ENCODE assay signal across 14 cellular contexts in the genomic region with DNA sequence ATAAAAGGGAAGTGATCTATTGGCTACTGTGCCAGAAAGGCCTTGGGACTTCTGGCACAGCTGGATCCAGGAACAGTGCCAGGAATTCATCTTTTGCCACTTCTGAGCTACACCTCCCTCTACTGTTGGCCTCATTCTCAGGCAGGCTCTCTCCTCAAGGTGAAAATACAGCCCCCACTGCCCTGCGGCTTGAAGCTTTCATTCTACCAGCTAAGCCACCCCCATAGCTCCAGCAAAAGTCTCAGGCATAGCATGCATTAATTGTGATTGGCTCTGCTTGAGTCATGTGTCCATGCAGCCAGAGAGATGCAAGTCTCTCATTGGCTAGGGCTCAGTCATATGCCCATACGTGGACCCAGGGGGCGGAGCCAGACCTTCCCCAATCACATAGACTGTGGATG.
DNase-seq lines count a peak whose midpoint lies in the region; ATAC-seq and TF ChIP-seq lines count a peak whose summit lies in the region.
"Had no signal": no experiment of that assay in that cellular context is flagged by ENCODE, and none has a peak within 500 bp of the region (broad histone marks: within the 10 kb centered on the region; RNA-seq: fewer than 3 reads in every experiment).

No MANE protein-coding gene starts in this region.

- DNase-seq in DMS79 (lab: John Stamatoyannopoulos, UW): peak; percentile 80
- no peak for DNase-seq in DMS79 treated with DMSO at 0.1 percent for 48 hours (lab: John Stamatoyannopoulos, UW)
- peak; percentile 65 for DNase-seq in NCI-H2107 treated with DMSO at 0.1 percent for 48 hours (lab: John Stamatoyannopoulos, UW; ENCODE audit: unreplicated experiment)
- DNase-seq in breast epithelium (ENCODE audit: low spot score in 2 of 2): peak; percentile 36 to 49
- DNase-seq in omental fat pad (ENCODE audit: low spot score): peak; percentile 10
- no peak for DNase-seq in stimulated activated effector memory CD8-positive, alpha-beta T cell treated with anti-CD3 and anti-CD28 coated beads, Interleukin-12 subunit alpha, Interleukin-12 subunit beta, amount 100 ng/mL, for 72 hours (ENCODE audit: low spot score in 2 of 2)
- no peak for DNase-seq in activated T-cell treated with anti-CD3 and anti-CD28 coated beads, Interleukin-2, amount 50 U/mL, for 48 hours
- DNase-seq: 8988T, activated gamma-delta T cell treated with Interleukin-2 at 50 U/mL for 16 hours, hypothalamus, T-helper 17 cell had no signal

- no peaks in the 10 kb centered on the region for H3K36me3 ChIP-seq in breast epithelium
- H3K36me3 ChIP-seq: upper lobe of left lung had no signal

- intact Hi-C loops in breast epithelium (cut with DNase I; ENCODE audit: low total_unique reads): loop anchor here (10.0 kb wide), 1 partner anchor 233 kb away; no protein-coding TSS in a partner anchor

- H3K4me3 Mint-ChIP-seq in stimulated activated effector memory CD8-positive, alpha-beta T cell treated with anti-CD3 and anti-CD28 coated beads, Interleukin-12 subunit alpha, Interleukin-12 subunit beta, amount 100 ng/mL, for 72 hours: no peak overlapping the region
- H3K4me3 Mint-ChIP-seq: T-helper 17 cell had no signal

- no peaks in the 10 kb centered on the region for H3K36me3 Mint-ChIP-seq in stimulated activated effector memory CD8-positive, alpha-beta T cell treated with anti-CD3 and anti-CD28 coated beads, Interleukin-12 subunit alpha, Interleukin-12 subunit beta, amount 100 ng/mL, for 72 hours

- H3K9me3 Mint-ChIP-seq in stimulated activated effector memory CD8-positive, alpha-beta T cell treated with anti-CD3 and anti-CD28 coated beads, Interleukin-12 subunit alpha, Interleukin-12 subunit beta, amount 100 ng/mL, for 72 hours: no peaks in the 10 kb centered on the region

- ATAC-seq in omental fat pad (ENCODE audit: low FRiP score): no peak
- no peak for ATAC-seq in stimulated activated effector memory CD8-positive, alpha-beta T cell treated with anti-CD3 and anti-CD28 coated beads, Interleukin-12 subunit alpha, Interleukin-12 subunit beta, amount 100 ng/mL, for 72 hours
- ATAC-seq in GM19351 (IDR thresholded peaks at IDR 0.05; ENCODE audit: unreplicated experiment): no peak
- ATAC-seq: T-helper 17 cell had no signal

- no peak overlapping the region for H3K27ac Mint-ChIP-seq in stimulated activated effector memory CD8-positive, alpha-beta T cell treated with anti-CD3 and anti-CD28 coated beads, Interleukin-12 subunit alpha, Interleukin-12 subunit beta, amount 100 ng/mL, for 72 hours
- H3K27ac Mint-ChIP-seq: T-helper 17 cell had no signal

- no peaks in the 10 kb centered on the region for H3K4me1 Mint-ChIP-seq in stimulated activated effector memory CD8-positive, alpha-beta T cell treated with anti-CD3 and anti-CD28 coated beads, Interleukin-12 subunit alpha, Interleukin-12 subunit beta, amount 100 ng/mL, for 72 hours

- TF ChIP-seq CTCF in breast epithelium (IDR thresholded peaks at IDR 0.05) (no peak), omental fat pad (IDR thresholded peaks at IDR 0.05) (no peak)

- H3K9me3 ChIP-seq in breast epithelium: no peaks in the 10 kb centered on the region
- H3K9me3 ChIP-seq: upper lobe of left lung had no signal

- no peaks in the 10 kb centered on the region for H3K4me1 ChIP-seq in breast epithelium
- H3K4me1 ChIP-seq: parathyroid adenoma, upper lobe of left lung had no signal

- no peak overlapping the region for H3K27ac ChIP-seq in breast epithelium
- H3K27ac ChIP-seq: parathyroid adenoma, upper lobe of left lung had no signal

- no peaks in the 10 kb centered on the region for H3K27me3 ChIP-seq in breast epithelium
- H3K27me3 ChIP-seq: upper lobe of left lung had no signal

- H3K4me3 ChIP-seq in breast epithelium: no peak overlapping the region
- H3K4me3 ChIP-seq: upper lobe of left lung had no signal

- TF ChIP-seq POLR2A in breast epithelium (IDR thresholded peaks at IDR 0.05): no peak

Comparison
In these comparisons a context has a peak if more than half of its experiments do, and no peak if none do; other contexts are left out.
1. DNase-seq: peak in DMS79 (single experiment), NCI-H2107 treated with DMSO at 0.1 percent for 48 hours (single experiment), breast epithelium (2 of 2) and omental fat pad (single experiment); none in DMS79 treated with DMSO at 0.1 percent for 48 hours (single experiment), stimulated activated effector memory CD8-positive, alpha-beta T cell treated with anti-CD3 and anti-CD28 coated beads, Interleukin-12 subunit alpha, Interleukin-12 subunit beta, amount 100 ng/mL, for 72 hours (0 of 2) and activated T-cell treated with anti-CD3 and anti-CD28 coated beads, Interleukin-2, amount 50 U/mL, for 48 hours (0 of 2).